ENCODE assay signal across 1 cellular context in the genomic region with DNA sequence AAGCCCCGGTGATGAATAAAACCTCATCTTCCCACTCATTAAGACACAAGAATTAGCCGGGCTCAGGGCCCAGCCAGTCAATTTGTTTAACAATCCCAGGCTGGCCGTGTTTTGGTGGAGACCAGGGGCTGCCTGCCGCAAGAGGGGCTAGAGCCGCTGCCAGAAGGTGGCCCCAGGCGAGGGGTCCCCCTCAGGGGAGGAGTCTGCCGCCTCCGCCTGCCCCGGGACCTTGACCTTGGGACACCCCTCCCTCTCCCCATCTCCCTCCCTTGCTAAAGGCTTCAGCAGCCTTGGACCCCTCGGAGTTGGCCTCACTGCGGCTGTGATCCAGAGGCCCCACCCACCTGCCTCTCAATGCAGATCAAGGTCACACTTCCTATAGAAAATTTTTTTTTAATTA.
TF ChIP-seq lines count a peak whose summit lies in the region.

No MANE protein-coding gene starts in this region.

TF ChIP-seq in GM23338, 12 proteins besides CTCF, POLR2A, EP300 and RAD21 (continued from another document):
- TF ChIP-seq, protein P1, sequence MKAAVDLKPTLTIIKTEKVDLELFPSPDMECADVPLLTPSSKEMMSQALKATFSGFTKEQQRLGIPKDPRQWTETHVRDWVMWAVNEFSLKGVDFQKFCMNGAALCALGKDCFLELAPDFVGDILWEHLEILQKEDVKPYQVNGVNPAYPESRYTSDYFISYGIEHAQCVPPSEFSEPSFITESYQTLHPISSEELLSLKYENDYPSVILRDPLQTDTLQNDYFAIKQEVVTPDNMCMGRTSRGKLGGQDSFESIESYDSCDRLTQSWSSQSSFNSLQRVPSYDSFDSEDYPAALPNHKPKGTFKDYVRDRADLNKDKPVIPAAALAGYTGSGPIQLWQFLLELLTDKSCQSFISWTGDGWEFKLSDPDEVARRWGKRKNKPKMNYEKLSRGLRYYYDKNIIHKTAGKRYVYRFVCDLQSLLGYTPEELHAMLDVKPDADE (IDR thresholded peaks at IDR 0.05): no peak
- no peak for TF ChIP-seq JUNB (IDR thresholded peaks at IDR 0.05; ENCODE audit: unreplicated experiment)
- TF ChIP-seq, protein P2, sequence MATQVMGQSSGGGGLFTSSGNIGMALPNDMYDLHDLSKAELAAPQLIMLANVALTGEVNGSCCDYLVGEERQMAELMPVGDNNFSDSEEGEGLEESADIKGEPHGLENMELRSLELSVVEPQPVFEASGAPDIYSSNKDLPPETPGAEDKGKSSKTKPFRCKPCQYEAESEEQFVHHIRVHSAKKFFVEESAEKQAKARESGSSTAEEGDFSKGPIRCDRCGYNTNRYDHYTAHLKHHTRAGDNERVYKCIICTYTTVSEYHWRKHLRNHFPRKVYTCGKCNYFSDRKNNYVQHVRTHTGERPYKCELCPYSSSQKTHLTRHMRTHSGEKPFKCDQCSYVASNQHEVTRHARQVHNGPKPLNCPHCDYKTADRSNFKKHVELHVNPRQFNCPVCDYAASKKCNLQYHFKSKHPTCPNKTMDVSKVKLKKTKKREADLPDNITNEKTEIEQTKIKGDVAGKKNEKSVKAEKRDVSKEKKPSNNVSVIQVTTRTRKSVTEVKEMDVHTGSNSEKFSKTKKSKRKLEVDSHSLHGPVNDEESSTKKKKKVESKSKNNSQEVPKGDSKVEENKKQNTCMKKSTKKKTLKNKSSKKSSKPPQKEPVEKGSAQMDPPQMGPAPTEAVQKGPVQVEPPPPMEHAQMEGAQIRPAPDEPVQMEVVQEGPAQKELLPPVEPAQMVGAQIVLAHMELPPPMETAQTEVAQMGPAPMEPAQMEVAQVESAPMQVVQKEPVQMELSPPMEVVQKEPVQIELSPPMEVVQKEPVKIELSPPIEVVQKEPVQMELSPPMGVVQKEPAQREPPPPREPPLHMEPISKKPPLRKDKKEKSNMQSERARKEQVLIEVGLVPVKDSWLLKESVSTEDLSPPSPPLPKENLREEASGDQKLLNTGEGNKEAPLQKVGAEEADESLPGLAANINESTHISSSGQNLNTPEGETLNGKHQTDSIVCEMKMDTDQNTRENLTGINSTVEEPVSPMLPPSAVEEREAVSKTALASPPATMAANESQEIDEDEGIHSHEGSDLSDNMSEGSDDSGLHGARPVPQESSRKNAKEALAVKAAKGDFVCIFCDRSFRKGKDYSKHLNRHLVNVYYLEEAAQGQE (IDR thresholded peaks at IDR 0.05; ENCODE audit: unreplicated experiment): no peak
- TF ChIP-seq STAT1 (IDR thresholded peaks at IDR 0.05; ENCODE audit: unreplicated experiment): no peak
- TF ChIP-seq EZH2phosphoT487 (IDR thresholded peaks at IDR 0.05; ENCODE audit: unreplicated experiment): no peak
- no peak for TF ChIP-seq NANOG (IDR thresholded peaks at IDR 0.05; ENCODE audit: borderline replicate concordance)
